8 cellular contexts compared by ENCODE assay signal in the genomic region with DNA sequence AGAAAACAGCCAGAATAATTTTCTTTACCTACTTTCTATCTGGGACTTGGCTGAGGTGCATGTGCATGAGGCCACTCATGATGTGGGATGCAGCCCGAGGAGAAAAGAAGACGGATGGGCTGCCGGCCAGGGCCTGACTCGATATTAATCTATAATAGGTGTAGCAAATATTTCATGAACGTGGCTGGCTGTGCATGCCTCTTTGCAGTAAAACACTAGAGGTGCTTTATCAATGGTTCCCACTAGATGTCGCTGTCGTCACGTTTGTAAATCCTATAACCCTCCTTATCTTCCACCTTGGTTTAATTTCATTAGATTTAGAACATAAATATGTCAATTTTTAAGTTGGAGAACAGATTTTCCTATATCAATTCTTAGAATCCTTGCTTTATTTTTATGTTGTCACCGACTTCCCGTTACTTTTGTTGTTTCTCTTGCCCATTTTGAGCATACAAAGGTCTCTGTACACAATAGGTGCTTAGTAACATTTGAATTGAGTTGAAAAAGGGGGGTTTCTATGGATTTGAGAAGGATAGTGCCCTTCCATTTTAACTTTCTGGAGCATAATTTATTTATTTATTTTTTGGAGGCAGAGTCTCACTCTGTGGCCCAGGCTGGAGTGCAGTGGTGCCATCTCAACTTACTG. TPM values are rescaled to one million over a fixed set of nuclear protein-coding genes. Genes with fewer than 3 reads are reported as not detected.
DNase-seq lines count a peak whose midpoint lies in the region; ATAC-seq, FAIRE-seq and TF ChIP-seq lines count a peak whose summit lies in the region.

No MANE protein-coding gene starts in this region.

- no peak overlapping the region for H3K9ac ChIP-seq in OCI-LY3 (ENCODE audit: low read length)

- peaks cover 0 to 3% (median 0%) of the 10 kb centered on the region in 5 donors for H3K9me3 Mint-ChIP-seq in CD8-positive, alpha-beta memory T cell
- H3K9me3 Mint-ChIP-seq in activated naive CD4-positive, alpha-beta T cell treated with anti-CD3 and anti-CD28 coated beads for 36 hours: peaks cover 2% of the 10 kb centered on the region

- no peak overlapping the region for H3K4me3 Mint-ChIP-seq in CD8-positive, alpha-beta memory T cell
- no peak overlapping the region for H3K4me3 Mint-ChIP-seq in activated naive CD4-positive, alpha-beta T cell treated with anti-CD3 and anti-CD28 coated beads for 36 hours

- H3K4me1 Mint-ChIP-seq in CD8-positive, alpha-beta memory T cell: peaks cover 0 to 1% (median 0%) of the 10 kb centered on the region in 3 donors
- H3K4me1 Mint-ChIP-seq in activated naive CD4-positive, alpha-beta T cell treated with anti-CD3 and anti-CD28 coated beads for 36 hours (ENCODE audit: low read depth): no peaks in the 10 kb centered on the region

- FAIRE-seq in GM19239 (lab: Jason Lieb, UNC): peak; percentile 78

- no peaks in the 10 kb centered on the region for H3K79me2 ChIP-seq in OCI-LY3 (ENCODE audit: low read length)

- no peaks in the 10 kb centered on the region for H3K27me3 ChIP-seq in CD8-positive, alpha-beta memory T cell (ENCODE audit: insufficient read depth, low read length, poor library complexity, severe bottlenecking)
- no peaks in the 10 kb centered on the region for H3K27me3 ChIP-seq in OCI-LY3 (ENCODE audit: low read depth, low read length)
- H3K27me3 ChIP-seq in cardiac muscle cell: no peaks in the 10 kb centered on the region

- no peaks in the 10 kb centered on the region for H3K4me1 ChIP-seq in CD8-positive, alpha-beta memory T cell (ENCODE audit: insufficient read depth, low read length)
- H3K4me1 ChIP-seq in OCI-LY3 (ENCODE audit: low read length) (no peaks in the 10 kb centered on the region), cardiac muscle cell (ENCODE audit: low read depth) (no peaks in the 10 kb centered on the region)

- no peak overlapping the region for H3K4me2 ChIP-seq in OCI-LY3 (ENCODE audit: low read length)

- no peaks in the 10 kb centered on the region for H3K36me3 ChIP-seq in CD8-positive, alpha-beta memory T cell (ENCODE audit: insufficient read depth, low read length)
- H3K36me3 ChIP-seq in OCI-LY3 (replicated peaks; ENCODE audit: low read depth, low read length) (no peaks in the 10 kb centered on the region), cardiac muscle cell (no peaks in the 10 kb centered on the region)

- H3K27ac Mint-ChIP-seq in CD8-positive, alpha-beta memory T cell: no peak overlapping the region
- H3K27ac Mint-ChIP-seq in activated naive CD4-positive, alpha-beta T cell treated with anti-CD3 and anti-CD28 coated beads for 36 hours: no peak overlapping the region

- TF ChIP-seq CTCF in OCI-LY3 (IDR thresholded peaks at IDR 0.05; ENCODE audit: low read depth, low read length): peak; percentile 91
- TF ChIP-seq CTCF in cardiac muscle cell (IDR thresholded peaks at IDR 0.05; ENCODE audit: low read depth, low read length): peak; percentile 77

- CTCF ChIA-PET in CD8-positive, alpha-beta memory T cell (lab: Charles Lee): no interaction called here
- CTCF ChIA-PET in activated naive CD4-positive, alpha-beta T cell treated with anti-CD3 and anti-CD28 coated beads for 36 hours (lab: Charles Lee): interaction anchor here (0.6 to 0.7 kb wide), 2 partner anchors 210 to 516 kb away, joined by 3 read pairs; no protein-coding TSS in a partner anchor

- H3K36me3 Mint-ChIP-seq in CD8-positive, alpha-beta memory T cell: no peaks in the 10 kb centered on the region
- no peaks in the 10 kb centered on the region for H3K36me3 Mint-ChIP-seq in activated naive CD4-positive, alpha-beta T cell treated with anti-CD3 and anti-CD28 coated beads for 36 hours (ENCODE audit: low read depth)

- POLR2A ChIA-PET in CD8-positive, alpha-beta memory T cell (lab: Charles Lee): no interaction called here

- no peaks in the 10 kb centered on the region for H4K20me1 ChIP-seq in OCI-LY3 (ENCODE audit: insufficient read depth, low read length)

- H3K27me3 Mint-ChIP-seq in CD8-positive, alpha-beta memory T cell: peaks cover 0 to 7% of the 10 kb centered on the region in 2 donors
- peaks cover 10% of the 10 kb centered on the region for H3K27me3 Mint-ChIP-seq in activated naive CD4-positive, alpha-beta T cell treated with anti-CD3 and anti-CD28 coated beads for 36 hours (ENCODE audit: low read depth)

- no peak overlapping the region for H2AFZ ChIP-seq in OCI-LY3 (ENCODE audit: low read depth, low read length)

- H3K4me3 ChIP-seq in CD8-positive, alpha-beta memory T cell (ENCODE audit: low read length): no peak overlapping the region
- H3K4me3 ChIP-seq in OCI-LY3 (ENCODE audit: low read length) (no peak overlapping the region), cardiac muscle cell (no peak overlapping the region)

- intact Hi-C loops in activated naive CD4-positive, alpha-beta T cell treated with anti-CD3 and anti-CD28 coated beads for 36 hours (cut with micrococcal nuclease): loop anchor here (2.0 to 10.0 kb wide), 5 partner anchors 442 to 1235 kb away; no protein-coding TSS in a partner anchor

- ATAC-seq in GM19452 (IDR thresholded peaks at IDR 0.05; ENCODE audit: unreplicated experiment): no peak

- H3K9me3 ChIP-seq in CD8-positive, alpha-beta memory T cell (ENCODE audit: low read length): no peaks in the 10 kb centered on the region
- H3K9me3 ChIP-seq in OCI-LY3 (ENCODE audit: insufficient read depth, low read length): no peaks in the 10 kb centered on the region
- H3K9me3 ChIP-seq in cardiac muscle cell (ENCODE audit: low read depth): no peaks in the 10 kb centered on the region

- no peak overlapping the region for H3K27ac ChIP-seq in CD8-positive, alpha-beta memory T cell (ENCODE audit: low read depth, low read length)
- H3K27ac ChIP-seq in OCI-LY3 (ENCODE audit: low read length) (no peak overlapping the region), cardiac muscle cell (no peak overlapping the region)

- peak in 4 of 5 donors; percentile 4 to 28 (median 20) for DNase-seq in CD8-positive, alpha-beta memory T cell
- DNase-seq in GM19239 (ENCODE audit: insufficient read length, low spot score): peak; percentile 37
- peak; percentile 32 for DNase-seq in HuH-7.5 (ENCODE audit: low spot score)
- DNase-seq in activated naive CD4-positive, alpha-beta T cell treated with anti-CD3 and anti-CD28 coated beads for 36 hours: peak; percentile 67
- DNase-seq in cardiac muscle cell (ENCODE audit: low read depth in 1 of 2, low spot score in 1 of 2): peak; percentile 71 to 80
- DNase-seq in putamen (ENCODE audit: low spot score): peak; percentile 42

RNA-seq across cellular contexts. Expression of a gene that starts 19.6 kb away (rescaled TPM):
- under 1 TPM; 0.22 to 0.26 TPM for total RNA-seq in CD8-positive, alpha-beta memory T cell
- not detected for polyA plus RNA-seq in CD8-positive, alpha-beta memory T cell
- under 1 TPM; 0.12 to 0.14 TPM for total RNA-seq in activated naive CD4-positive, alpha-beta T cell treated with anti-CD3 and anti-CD28 coated beads for 36 hours
- 9.3 and 15.2 TPM in 2 replicates for total RNA-seq in cardiac muscle cell
- polyA plus RNA-seq in cardiac muscle cell: 9.6 and 10.5 TPM in 2 replicates

Comparison
In these comparisons a context has a peak if more than half of its experiments do, and no peak if none do; other contexts are left out.
1. DNase-seq: peak in every context shown above with its lines; median percentile 76 in cardiac muscle cell; 67 in activated naive CD4-positive, alpha-beta T cell treated with anti-CD3 and anti-CD28 coated beads for 36 hours; 42 in putamen; 37 in GM19239; 32 in HuH-7.5; 20 in CD8-positive, alpha-beta memory T cell.